ENCODE assay signal across 15 cellular contexts in the genomic region with DNA sequence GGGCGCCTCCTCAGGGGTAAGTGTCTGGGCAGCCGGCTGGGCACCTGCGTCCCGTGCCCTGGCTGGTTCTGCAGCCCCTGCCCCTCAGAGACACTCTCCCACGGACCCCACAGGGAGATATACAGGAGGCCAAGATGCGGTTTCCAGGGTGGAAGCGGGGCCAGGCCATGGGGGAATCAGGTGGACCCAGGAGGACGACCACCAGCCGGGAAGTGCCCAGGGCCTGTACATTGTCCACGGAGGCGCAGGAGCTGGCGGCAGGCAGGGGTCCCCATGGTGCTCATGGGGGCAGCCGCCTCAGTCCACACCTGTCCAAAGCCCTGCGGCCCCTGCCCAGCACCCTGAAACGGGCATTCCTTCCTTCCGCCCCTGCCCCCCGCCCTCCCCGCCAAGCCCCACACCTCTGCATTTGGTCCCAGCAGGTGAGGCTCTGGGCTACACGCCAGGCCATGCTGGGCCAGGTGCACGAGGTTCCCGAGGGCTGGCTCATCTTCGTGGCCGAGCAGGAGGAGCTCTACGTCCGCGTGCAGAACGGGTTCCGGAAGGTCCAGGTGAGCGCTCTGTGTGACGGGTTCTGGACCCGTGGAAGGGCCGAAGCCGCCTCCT. TPM values are rescaled to one million over a fixed set of nuclear protein-coding genes. Genes with fewer than 3 reads are reported as not detected.
DNase-seq lines count a peak whose midpoint lies in the region; ATAC-seq and TF ChIP-seq lines count a peak whose summit lies in the region.
"Had no signal": no experiment of that assay in that cellular context is flagged by ENCODE, and none has a peak within 500 bp of the region (broad histone marks: within the 10 kb centered on the region; RNA-seq: fewer than 3 reads in every experiment).

No MANE protein-coding gene starts in this region.

- H3K4me3 ChIP-seq in ovary: no peak overlapping the region
- H3K4me3 ChIP-seq: SJCRH30 had no signal

- TF ChIP-seq POLR2A in ovary (IDR thresholded peaks at IDR 0.05): no peak

- H3K27ac ChIP-seq in ovary: no peak overlapping the region
- H3K27ac ChIP-seq: brain microvascular endothelial cell, SJCRH30 had no signal

- TF ChIP-seq EP300 in ovary (IDR thresholded peaks at IDR 0.05): no peak

- intact Hi-C loops in Right ventricle myocardium superior (cut with DNase I) (no loop called here), ovary (cut with DNase I) (no loop called here)

- H3K9me3 ChIP-seq in ovary: no peaks in the 10 kb centered on the region
- H3K9me3 ChIP-seq: SJCRH30 had no signal

- peak; percentile 58 for DNase-seq in COLO668 (lab: John Stamatoyannopoulos, UW; ENCODE audit: unreplicated experiment)
- DNase-seq in NCI-H2107 (lab: John Stamatoyannopoulos, UW): peak; percentile 28
- DNase-seq in Right ventricle myocardium superior: peak; percentile 33
- peak; percentile 10 to 47 (median 31) for DNase-seq in ovary
- DNase-seq: activated CD4-positive, alpha-beta T cell treated with anti-CD3 and anti-CD28 coated beads for 4 hours; activated naive CD4-positive, alpha-beta T cell treated with anti-CD3 and anti-CD28 coated beads, Interleukin-2, amount 50 U/mL, for 16 hours; activated T-cell treated with anti-CD3 and anti-CD28 coated beads for 4 hours; brain microvascular endothelial cell; DMS79; NCI-H2171 treated with DMSO at 0.1 percent for 48 hours; SJCRH30 had no signal

- 84 to 87% (median 85%) methylated on average over 30 to 33 of the region's 33 CpGs for WGBS in ovary, 3 donors

- H3K27me3 ChIP-seq in ovary: no peaks in the 10 kb centered on the region
- H3K27me3 ChIP-seq: brain microvascular endothelial cell, SJCRH30 had no signal

- H3K36me3 ChIP-seq in ovary: no peaks in the 10 kb centered on the region
- H3K36me3 ChIP-seq: SJCRH30 had no signal

- no peaks in the 10 kb centered on the region for H3K4me1 ChIP-seq in ovary (ENCODE audit: insufficient read depth)
- H3K4me1 ChIP-seq: SJCRH30 had no signal

- ATAC-seq in Right ventricle myocardium superior (ENCODE audit: poor library complexity): no peak
- no peak for ATAC-seq in HG03469 (IDR thresholded peaks at IDR 0.05; ENCODE audit: unreplicated experiment)
- ATAC-seq in activated CD4-positive, CD25-positive, alpha-beta regulatory T cell treated with anti-CD3 and anti-CD28 coated beads, Interleukin-2, amount 50 U/mL, for 24 hours: no peak
- ATAC-seq in HG02885 (IDR thresholded peaks at IDR 0.05; ENCODE audit: poor library complexity, unreplicated experiment): no peak
- ATAC-seq in GM18861 (IDR thresholded peaks at IDR 0.05; ENCODE audit: unreplicated experiment): no peak

- no peak for TF ChIP-seq CTCF in ovary (IDR thresholded peaks at IDR 0.05)

RNA-seq across cellular contexts. Expression of a gene that starts 36.7 kb away (rescaled TPM):
- 6.9 TPM for total RNA-seq in Right ventricle myocardium superior
- 10 to 100 TPM in 4 of 7 donors, 1 to 10 TPM in 3; 2.4 to 18.2 (median 10.1) TPM for total RNA-seq in ovary
- polyA plus RNA-seq in ovary: 1 to 10 TPM in 1 of 2 donors, under 1 TPM in 1; 0.88 to 6.9 TPM
